In the genomic region with DNA sequence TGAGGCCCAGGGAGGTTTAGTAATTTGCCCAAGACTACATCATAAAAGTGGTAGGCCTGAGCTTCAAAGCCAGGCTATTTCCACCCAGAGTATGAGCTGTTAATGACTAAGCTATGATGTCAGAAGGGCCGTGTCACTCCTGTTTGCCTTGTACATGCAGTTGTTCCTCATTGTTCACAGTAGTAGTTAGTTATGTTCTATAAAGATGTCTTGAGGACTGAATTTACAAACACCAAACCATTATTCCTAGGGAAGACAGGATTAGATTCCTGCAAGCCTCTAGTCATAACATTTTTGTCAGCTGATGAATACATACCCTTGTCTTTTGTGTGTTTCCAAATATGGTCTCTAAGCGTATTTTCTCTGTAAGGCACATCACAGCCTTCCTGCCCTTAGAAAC, we compare ENCODE assay signal across 17 cellular contexts. TPM values are rescaled to one million over a fixed set of nuclear protein-coding genes. Genes with fewer than 3 reads are reported as not detected.
DNase-seq lines count a peak whose midpoint lies in the region; ATAC-seq, FAIRE-seq and TF ChIP-seq lines count a peak whose summit lies in the region.
"Had no signal": no experiment of that assay in that cellular context is flagged by ENCODE, and none has a peak within 500 bp of the region (broad histone marks: within the 10 kb centered on the region; RNA-seq: fewer than 3 reads in every experiment).

No MANE protein-coding gene starts in this region.

- H3K4me1 ChIP-seq in esophagus squamous epithelium (peaks cover 4 to 31% (median 5%) of the 10 kb centered on the region in 3 donors), rectal smooth muscle tissue (ENCODE audit: control insufficient read depth, insufficient read depth, low read length) (no peaks in the 10 kb centered on the region)
- H3K4me1 ChIP-seq: Caco-2 had no signal

- H3K4me3 Mint-ChIP-seq in nephron progenitor cell, result no peak overlapping the region
- H3K4me3 Mint-ChIP-seq: activated CD4-positive, alpha-beta T cell treated with anti-CD3 and anti-CD28 coated beads, Interleukin-2, amount 10 ng/mL, durations not matched to agents 24 days and 14 days had no signal

- no peaks in the 10 kb centered on the region for H3K9me3 ChIP-seq in esophagus squamous epithelium
- H3K9me3 ChIP-seq: Caco-2 had no signal

- TF ChIP-seq CTCF in esophagus squamous epithelium (IDR thresholded peaks at IDR 0.05) (no peak), nephron progenitor cell (IDR thresholded peaks at IDR 0.05) (no peak)

- no peak for FAIRE-seq in frontal cortex (lab: Jason Lieb, UNC)
- FAIRE-seq: GM12878, small intestine, urothelium cell line had no signal

- H3K36me3 Mint-ChIP-seq in nephron progenitor cell (ENCODE audit: low read depth), result no peaks in the 10 kb centered on the region

- H3K27me3 Mint-ChIP-seq in nephron progenitor cell (ENCODE audit: low read depth, poor library complexity), result peaks cover 5% of the 10 kb centered on the region

- no peak overlapping the region for H3K27ac Mint-ChIP-seq in nephron progenitor cell
- H3K27ac Mint-ChIP-seq: activated CD4-positive, alpha-beta T cell treated with anti-CD3 and anti-CD28 coated beads, Interleukin-2, amount 10 ng/mL, durations not matched to agents 24 days and 14 days had no signal

- TF ChIP-seq POLR2A in esophagus squamous epithelium (IDR thresholded peaks at IDR 0.05), result no peak

- peak overlapping the region in 3 of 4 donors; percentile 30 to 51 (median 49) for H3K27ac ChIP-seq in esophagus squamous epithelium
- peak overlapping the region; percentile 9 for H3K27ac ChIP-seq in rectal smooth muscle tissue (ENCODE audit: low read depth, low read length)
- H3K27ac ChIP-seq: dorsolateral prefrontal cortex had no signal

- H3K27me3 ChIP-seq in esophagus squamous epithelium (peaks cover 0 to 6% (median 0%) of the 10 kb centered on the region in 4 donors), rectal smooth muscle tissue (ENCODE audit: control insufficient read depth, insufficient read depth, low read length) (no peaks in the 10 kb centered on the region)

- H3K4me3 ChIP-seq in esophagus squamous epithelium (no peak overlapping the region), rectal smooth muscle tissue (ENCODE audit: low read length) (no peak overlapping the region)
- H3K4me3 ChIP-seq: dorsolateral prefrontal cortex, GM12878 had no signal

- DNase-seq in GM04503 (ENCODE audit: low read depth) (peak; percentile 91), OCI-M1 (lab: John Stamatoyannopoulos, UW) (peak; percentile 17), esophagus squamous epithelium (lab: John Stamatoyannopoulos, UW) (no peak), nephron progenitor cell (no peak), frontal cortex (ENCODE audit: low spot score in 2 of 2) (no peak), occipital lobe (lab: John Stamatoyannopoulos, UW) (no peak)
- DNase-seq: activated CD4-positive, alpha-beta T cell treated with anti-CD3 and anti-CD28 coated beads, Interleukin-2, amount 10 ng/mL, durations not matched to agents 24 days and 14 days; activated gamma-delta T cell treated with Interleukin-2 at 50 U/mL for 16 hours; Caco-2; dorsolateral prefrontal cortex; NCI-H1092; NCI-H524 treated with DMSO at 0.1 percent for 48 hours; small intestine had no signal

- peaks cover 10% of the 10 kb centered on the region for H3K4me1 Mint-ChIP-seq in nephron progenitor cell
- H3K4me1 Mint-ChIP-seq: activated CD4-positive, alpha-beta T cell treated with anti-CD3 and anti-CD28 coated beads, Interleukin-2, amount 10 ng/mL, durations not matched to agents 24 days and 14 days had no signal

- intact Hi-C loops in esophagus squamous epithelium (cut with DNase I), result no loop called here

- 34 to 51% methylated on average over 2 of the region's 2 CpGs for WGBS in esophagus squamous epithelium, 2 donors

- no peak overlapping the region for H3K9ac ChIP-seq in rectal smooth muscle tissue (ENCODE audit: low read length)

- H3K9me3 Mint-ChIP-seq in nephron progenitor cell, result peaks cover 27% of the 10 kb centered on the region

- no peaks in the 10 kb centered on the region for H3K36me3 ChIP-seq in esophagus squamous epithelium
- no peaks in the 10 kb centered on the region for H3K36me3 ChIP-seq in rectal smooth muscle tissue (ENCODE audit: control insufficient read depth, insufficient read depth, low read length)

- no peak for ATAC-seq in HG02870 (IDR thresholded peaks at IDR 0.05; ENCODE audit: unreplicated experiment)
- ATAC-seq: GM12878 had no signal

RNA-seq across cellular contexts. Expression of a gene that starts 20.9 kb away (rescaled TPM):
- total RNA-seq in esophagus squamous epithelium, result 10 to 100 TPM; 13.7 to 22.1 (median 16.6) TPM
- 17.9 TPM for total RNA-seq in frontal cortex
- 17.3 TPM for total RNA-seq in occipital lobe

Comparison
In these comparisons a context has a peak if more than half of its experiments do, and no peak if none do; other contexts are left out.
1. DNase-seq: peak in GM04503 (single experiment) and OCI-M1 (single experiment); none in esophagus squamous epithelium (single experiment), nephron progenitor cell (single experiment), frontal cortex (0 of 2) and occipital lobe (single experiment).